8 cellular contexts compared by ENCODE assay signal in the genomic region with DNA sequence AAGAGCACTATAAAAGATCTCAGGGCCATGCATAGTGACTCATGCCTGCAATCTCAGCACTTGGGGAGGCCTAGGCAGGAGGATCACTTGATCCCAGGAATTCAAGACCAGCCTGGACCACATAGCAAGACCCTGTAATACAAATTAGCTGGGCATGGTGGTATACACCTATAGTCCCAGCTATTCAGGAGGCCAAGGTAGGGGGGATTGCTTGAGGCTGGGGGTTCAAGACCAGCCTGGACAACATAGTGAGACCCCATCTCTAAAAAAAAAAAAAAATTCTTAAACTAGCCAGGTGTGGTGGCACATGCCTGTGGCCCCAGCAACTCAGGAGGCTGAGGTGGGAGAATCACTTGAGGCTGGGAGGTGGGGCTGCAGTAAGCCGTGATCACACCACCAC.
"Had no signal": no experiment of that assay in that cellular context is flagged by ENCODE, and none has a peak within 500 bp of the region (broad histone marks: within the 10 kb centered on the region; RNA-seq: fewer than 3 reads in every experiment).

No MANE protein-coding gene starts in this region.

- H3K4me2 ChIP-seq: GM23338, KMS-11 had no signal

- H3K9ac ChIP-seq: KMS-11 had no signal

- H2AFZ ChIP-seq: GM23338 had no signal

- H3K9me3 ChIP-seq: HAP-1 had no signal

- DNase-seq: H7, IMR-90, KBM-7 had no signal

- H3K4me3 ChIP-seq: GM23338, HAP-1 had no signal

- H3K27ac ChIP-seq: HL-60, KMS-11 had no signal

- H3K4me1 ChIP-seq: HAP-1 had no signal

- ATAC-seq: GM23338, HCT116 had no signal
